8 cellular contexts compared by ENCODE assay signal in the genomic region with DNA sequence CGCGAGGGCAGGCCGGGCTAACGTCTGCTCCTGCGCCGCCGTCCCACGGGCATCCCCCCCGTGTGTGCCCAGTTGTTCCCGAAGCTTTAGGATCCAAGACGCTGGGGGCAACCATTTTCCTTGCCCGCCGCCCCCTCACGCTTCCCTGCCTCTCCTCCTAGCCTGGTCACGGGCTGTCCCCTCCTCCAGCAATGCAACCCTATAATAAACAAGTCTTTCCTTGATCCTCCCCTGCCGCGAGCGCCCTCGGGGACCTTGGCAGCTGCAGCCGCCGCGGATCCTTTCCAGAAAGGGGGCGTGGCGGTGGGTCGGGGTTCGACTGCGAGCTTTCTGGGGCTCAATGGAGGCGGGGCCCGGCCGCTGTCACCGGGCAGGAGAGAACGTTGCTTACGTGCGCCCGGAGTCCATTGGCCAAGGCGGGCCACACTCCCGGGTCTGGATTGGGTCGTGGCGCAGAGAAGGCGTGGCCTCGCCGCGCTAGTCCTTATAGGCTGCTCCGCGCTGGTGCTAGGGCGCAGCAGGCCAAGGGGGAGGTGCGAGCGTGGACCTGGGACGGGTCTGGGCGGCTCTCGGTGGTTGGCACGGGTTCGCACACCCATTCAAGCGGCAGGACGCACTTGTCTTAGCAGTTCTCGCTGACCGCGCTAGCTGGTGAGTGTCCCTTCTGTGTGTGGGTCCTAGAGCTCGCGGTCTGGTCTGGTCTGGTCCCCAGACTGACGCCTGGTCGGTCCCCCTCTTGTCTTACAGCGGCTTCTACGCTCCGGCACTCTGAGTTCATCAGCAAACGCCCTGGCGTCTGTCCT. TPM values are rescaled to one million over a fixed set of nuclear protein-coding genes. Genes with fewer than 3 reads are reported as not detected.
A peak's percentile ranks its signal among the peaks of the same experiment; 100 is the strongest.
DNase-seq lines count a peak whose midpoint lies in the region; ATAC-seq, FAIRE-seq and TF ChIP-seq lines count a peak whose summit lies in the region.

Gene DDIT4 (plus strand): TSS at position 515 of the 803 bp plus-strand sequence. CDS start 293 bp downstream, outside the sequence.

- H3K36me3 ChIP-seq in pancreas (peaks cover 0 to 14% (median 7%) of the 10 kb centered on the region in 3 donors), tibial artery (peaks cover 16 to 30% (median 26%) of the 10 kb centered on the region in 3 donors)

- no peaks in the 10 kb centered on the region for H3K27me3 ChIP-seq in pancreas
- H3K27me3 ChIP-seq in tibial artery: no peaks in the 10 kb centered on the region

- DNase-seq in GM12864 (ENCODE audit: low read depth) (peak; percentile 97), NCI-H1417 (lab: John Stamatoyannopoulos, UW) (peak; percentile 93 to 97 (median 94)), SW 1271 (lab: John Stamatoyannopoulos, UW) (peak; percentile 91 to 92), Right ventricle myocardium inferior (ENCODE audit: missing footprints) (peak; percentile 100), pancreas (peak; percentile 99 to 100 (median 100)), tibial artery (peak; percentile 100)
- DNase-seq in activated naive CD8-positive, alpha-beta T cell treated with anti-CD3 and anti-CD28 coated beads, Interleukin-2, amount 50 U/mL, for 16 hours (ENCODE audit: low read depth, low spot score): peak; percentile 89

- intact Hi-C loops in Right ventricle myocardium inferior (cut with DNase I) (loop anchor here (1.0 to 5.0 kb wide), 7 partner anchors 13 to 141 kb away; partner anchors contain the start of genes ANAPC16 and ASCC1), pancreas (cut with DNase I) (no loop called here), tibial artery (cut with DNase I; ENCODE audit: low total_unique reads) (loop anchor here (2.0 to 5.0 kb wide), 3 partner anchors 25 to 56 kb away; partner anchors contain the start of genes ANAPC16 and ASCC1)

- no peak for TF ChIP-seq CTCF in GM12864 (IDR thresholded peaks at IDR 0.05; ENCODE audit: low read depth, low read length, missing control alignments)
- TF ChIP-seq CTCF in pancreas (IDR thresholded peaks at IDR 0.05): no peak
- no peak for TF ChIP-seq CTCF in tibial artery (IDR thresholded peaks at IDR 0.05)

- ATAC-seq in HG02759 (IDR thresholded peaks at IDR 0.05; ENCODE audit: unreplicated experiment): peak; percentile 86
- peak; percentile 93 for ATAC-seq in Right ventricle myocardium inferior
- ATAC-seq in pancreas: peak; percentile 66 to 78 (median 76)

- H3K27ac ChIP-seq in pancreas (peak within 1 kb of the TSS; percentile 96 to 99 (median 96)), tibial artery (peak within 1 kb of the TSS; percentile 99)

- peak within 1 kb of the TSS; percentile 97 for H3K4me3 ChIP-seq in GM12864 (ENCODE audit: low read depth, low read length)
- peak within 1 kb of the TSS; percentile 81 to 99 (median 94) for H3K4me3 ChIP-seq in pancreas
- peak within 1 kb of the TSS; percentile 98 to 99 for H3K4me3 ChIP-seq in tibial artery

- H3K9me3 ChIP-seq in pancreas: no peaks in the 10 kb centered on the region
- no peaks in the 10 kb centered on the region for H3K9me3 ChIP-seq in tibial artery

- H3K4me1 ChIP-seq in pancreas (peaks cover 5 to 14% (median 6%) of the 10 kb centered on the region in 3 donors), tibial artery (peaks cover 0 to 30% (median 18%) of the 10 kb centered on the region in 4 donors)

- WGBS in pancreas, 2 donors: 0% methylated on average over 63 to 67 of the region's 67 CpGs

- peak; percentile 43 for FAIRE-seq in pancreas (lab: Jason Lieb, UNC)

RNA-seq across cellular contexts. Expression of gene DDIT4, which starts in this region (rescaled TPM):
- total RNA-seq in Right ventricle myocardium inferior (71.4 TPM), pancreas (1,000 to 10,000 TPM in 1 of 6 donors, 100 to 1,000 TPM in 3, 10 to 100 TPM in 2; 61.6 to 1,144 (median 191) TPM)
- polyA plus RNA-seq in pancreas: 100 to 1,000 TPM; 228 to 795 TPM

Comparison
In these comparisons a context has a peak if more than half of its experiments do, and no peak if none do; other contexts are left out.
1. Peak in every context shown above with its lines: DNase-seq, ATAC-seq, H3K4me3 ChIP-seq and H3K27ac ChIP-seq.
2. intact Hi-C loops: an anchor here in Right ventricle myocardium inferior (1.0 to 5.0 kb wide) and tibial artery (2.0 to 5.0 kb wide); none called in pancreas.